Comparison of ENCODE assay signal across 18 cellular contexts in genomic region chr9:33952066-33952465, GRCh38.
"Had no signal": no experiment of that assay in that cellular context is flagged by ENCODE, and none has a peak within 500 bp of the region (broad histone marks: within the 10 kb centered on the region; RNA-seq: fewer than 3 reads in every experiment).

No MANE protein-coding gene starts in this region.

- H3K27ac ChIP-seq: body of pancreas, colonic mucosa, foreskin keratinocyte, tibial artery, uterus had no signal

- ATAC-seq: activated CD4-positive, alpha-beta T cell treated with anti-CD3 and anti-CD28 coated beads for 36 hours; body of pancreas; foreskin keratinocyte; natural killer cell treated with Interleukin-12 subunit alpha and Interleukin-12 subunit beta and Interleukin-15 and Interleukin-18, amount 100 ng/mL, for 72 hours; stimulated activated naive B cell treated with anti-CD40 and anti-IgM and Interleukin-4, amounts not matched to agents 10 μg/mL and 1 μg/mL and 100 μg/mL, for 72 hours had no signal

- DNase-seq: activated CD4-positive, alpha-beta memory T cell treated with anti-CD3 and anti-CD28 coated beads for 36 hours; activated CD4-positive, alpha-beta T cell treated with anti-CD3 and anti-CD28 coated beads for 36 hours; activated gamma-delta T cell treated with Interleukin-2 at 50 U/mL for 16 hours; amniotic stem cell; body of pancreas; caudate nucleus; colonic mucosa; effector memory CD4-positive, alpha-beta T cell; foreskin keratinocyte; glutamatergic neuron; nucleus accumbens; posterior cingulate gyrus; stimulated activated CD4-positive, alpha-beta T cell treated with anti-CD3 and anti-CD28 coated beads, Interleukin-2, amount 100 ng/mL, for 48 hours; stimulated activated naive B cell treated with anti-CD40 and anti-IgM and Interleukin-4, amounts not matched to agents 10 μg/mL and 1 μg/mL and 100 μg/mL, for 72 hours; T1000; tibial artery; uterus had no signal
